ENCODE assay signal across 8 cellular contexts in the genomic region with DNA sequence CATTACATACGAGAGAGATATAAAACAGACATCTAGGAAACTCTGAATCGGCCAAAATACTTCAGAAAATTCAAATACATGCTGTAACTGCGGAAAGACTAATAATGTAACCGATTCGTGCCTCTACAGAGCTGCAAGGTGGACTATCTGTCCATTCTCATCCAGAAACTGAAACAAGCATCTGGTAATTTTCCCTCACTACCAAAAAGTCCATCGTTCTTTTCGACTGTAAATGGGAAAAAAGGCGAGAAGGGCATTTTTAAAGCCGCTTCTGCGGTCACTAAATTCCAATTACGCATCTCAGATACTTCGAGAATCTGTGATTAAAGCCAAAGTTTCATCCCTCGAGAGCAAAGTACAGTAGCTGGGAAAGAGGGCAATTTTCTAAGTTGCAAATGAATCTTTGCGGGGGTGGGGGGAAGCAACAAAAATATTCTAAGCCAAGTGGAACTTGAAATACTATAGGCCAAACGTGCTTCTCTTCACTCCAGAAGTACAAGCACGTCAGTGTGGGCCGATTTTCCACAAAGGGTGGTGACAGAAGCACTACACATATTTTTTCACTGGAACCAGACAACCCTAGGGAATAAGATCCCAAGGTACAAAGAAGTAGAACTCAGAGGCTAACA. TPM values are rescaled to one million over a fixed set of nuclear protein-coding genes. Genes with fewer than 3 reads are reported as not detected.
A peak's percentile ranks its signal among the peaks of the same experiment; 100 is the strongest.
DNase-seq lines count a peak whose midpoint lies in the region; ATAC-seq and TF ChIP-seq lines count a peak whose summit lies in the region.

No MANE protein-coding gene starts in this region.

- in situ Hi-C loops in astrocyte of the cerebellum (cut with HindIII; ENCODE audit: low sequenced_read_pairs): loop anchor here (5.0 kb wide), 1 partner anchor 35 kb away; the partner anchor contains the start of gene NPM3

- peaks cover 9% of the 10 kb centered on the region for H3K36me3 Mint-ChIP-seq in memory B cell

- WGBS in aorta, 2 donors: 0% methylated on average over 17 of the region's 17 CpGs

- H3K36me3 ChIP-seq in aorta (ENCODE audit: control insufficient read depth in 1 of 2, insufficient read depth in 2 of 2, low read length in 1 of 2): no peaks in the 10 kb centered on the region

- no peaks in the 10 kb centered on the region for H3K9me3 ChIP-seq in aorta (ENCODE audit: control insufficient read depth, low read length)

- H3K9me3 Mint-ChIP-seq in memory B cell: no peaks in the 10 kb centered on the region

- H3K4me3 Mint-ChIP-seq in memory B cell: peak overlapping the region; percentile 95

- no peaks in the 10 kb centered on the region for H3K27me3 ChIP-seq in aorta (ENCODE audit: control insufficient read depth in 1 of 2, insufficient read depth in 2 of 2, low read length in 1 of 2)

- H3K4me3 ChIP-seq in astrocyte of the cerebellum (ENCODE audit: low read depth, low read length) (peak overlapping the region; percentile 97), aorta (ENCODE audit: low read length in 2 of 2) (peak overlapping the region; percentile 87 to 90)

- TF ChIP-seq CTCF in astrocyte of the cerebellum (IDR thresholded peaks at IDR 0.05; ENCODE audit: low read depth, low read length, missing control alignments): no peak

- intact Hi-C loops in aorta (cut with DNase I): no loop called here

- no peaks in the 10 kb centered on the region for H3K27me3 Mint-ChIP-seq in memory B cell

- ATAC-seq in memory B cell (ENCODE audit: low read depth) (no peak), aorta (ENCODE audit: low FRiP score) (no peak), HG02571 (IDR thresholded peaks at IDR 0.05; ENCODE audit: unreplicated experiment) (no peak)

- DNase-seq in stimulated activated CD4-positive, alpha-beta T cell treated with anti-CD3 and anti-CD28 coated beads, Interleukin-2, amount 100 ng/mL, for 24 hours: peak; percentile 42 to 47
- DNase-seq in stimulated activated CD4-positive, alpha-beta T cell treated with anti-CD3 and anti-CD28 coated beads, Interleukin-12 subunit alpha, Interleukin-12 subunit beta, amount 100 ng/mL, for 4 hours: no peak
- DNase-seq in astrocyte of the cerebellum (ENCODE audit: low read depth) (no peak), memory B cell (ENCODE audit: low spot score in 2 of 2) (no peak), aorta (no peak), glomerular visceral epithelial cell (ENCODE audit: extremely low spot score) (no peak), OCI-M2 (lab: John Stamatoyannopoulos, UW; ENCODE audit: unreplicated experiment) (no peak)

- peaks cover 0 to 2% of the 10 kb centered on the region in 2 donors for H3K4me1 ChIP-seq in aorta (ENCODE audit: control insufficient read depth in 1 of 2, insufficient read depth in 2 of 2, low read length in 2 of 2)

- H3K27ac ChIP-seq in aorta (ENCODE audit: low read depth in 1 of 2, low read length in 2 of 2): no peak overlapping the region

- H3K4me1 Mint-ChIP-seq in memory B cell: peaks cover 32% of the 10 kb centered on the region

- H3K27ac Mint-ChIP-seq in memory B cell: peak overlapping the region; percentile 95

RNA-seq across cellular contexts. Expression of gene OGA, which starts 1.2 kb away (rescaled TPM):
- total RNA-seq in aorta: 100 to 1,000 TPM; 126 to 171 TPM
- polyA plus RNA-seq in aorta: 10 to 100 TPM; 38.7 to 97.4 TPM

RNA-seq across cellular contexts. Expression of gene KCNIP2, which starts 26.6 kb away (rescaled TPM):
- 1 to 10 TPM; 3.9 to 9.0 TPM for total RNA-seq in aorta
- 1 to 10 TPM in 1 of 2 donors, not detected in 1; 4.3 TPM for polyA plus RNA-seq in aorta

RNA-seq across cellular contexts. Expression of gene NPM3, which starts 33.8 kb away (rescaled TPM):
- total RNA-seq in aorta: 10 to 100 TPM; 12.7 to 19.8 TPM
- 10 to 100 TPM; 18.5 to 22.3 TPM for polyA plus RNA-seq in aorta

RNA-seq across cellular contexts. Expression of gene FGF8, which starts 41.1 kb away (rescaled TPM):
- not detected for total RNA-seq in aorta
- polyA plus RNA-seq in aorta: not detected

Comparison
In these comparisons a context has a peak if more than half of its experiments do, and no peak if none do; other contexts are left out.
1. DNase-seq: peak in stimulated activated CD4-positive, alpha-beta T cell treated with anti-CD3 and anti-CD28 coated beads, Interleukin-2, amount 100 ng/mL, for 24 hours (2 of 2); none in stimulated activated CD4-positive, alpha-beta T cell treated with anti-CD3 and anti-CD28 coated beads, Interleukin-12 subunit alpha, Interleukin-12 subunit beta, amount 100 ng/mL, for 4 hours (single experiment), astrocyte of the cerebellum (single experiment), memory B cell (0 of 2), aorta (0 of 2), glomerular visceral epithelial cell (single experiment) and OCI-M2 (single experiment).